ENCODE assay signal across 1 cellular context in the genomic region with DNA sequence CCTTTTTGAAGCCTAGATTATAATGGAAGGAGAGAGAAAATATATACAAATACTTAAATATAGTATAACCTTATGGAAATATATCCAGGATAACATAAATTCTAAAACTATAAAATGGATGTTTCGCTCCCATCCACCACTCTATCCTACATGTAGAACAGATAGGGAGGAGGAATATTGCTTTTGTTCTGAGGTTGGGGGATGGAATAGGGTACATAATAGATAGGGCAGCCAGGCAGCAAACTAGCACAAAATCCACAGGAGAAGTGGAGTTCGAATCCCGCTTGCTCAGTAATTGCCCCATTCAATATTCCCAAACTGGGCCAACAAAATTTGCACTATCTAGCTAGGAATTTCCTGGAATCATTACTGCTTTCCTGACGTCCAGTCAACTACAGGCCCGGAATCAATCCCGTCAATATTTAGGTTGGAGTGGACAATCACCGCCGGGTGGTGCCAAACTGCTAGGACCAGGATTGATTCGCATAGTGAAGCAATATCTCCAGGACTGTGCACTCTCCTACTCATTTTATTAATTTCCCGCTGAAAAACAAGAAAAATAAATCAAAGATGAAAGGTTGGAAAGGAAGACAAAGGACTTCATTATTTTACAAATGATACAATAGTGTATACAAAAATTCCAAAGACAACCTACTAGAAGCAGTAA.
TF ChIP-seq lines count a peak whose summit lies in the region.

No MANE protein-coding gene starts in this region.

TF ChIP-seq in WTC11, 78 proteins besides CTCF, POLR2A, EP300 and RAD21 (continued from another document):
- TF ChIP-seq ATF2 (CRISPR knock-in tag; IDR thresholded peaks at IDR 0.05; ENCODE audit: borderline replicate concordance, low read depth) (no peak), TP53 (CRISPR knock-in tag; IDR thresholded peaks at IDR 0.05) (no peak), HMGXB4 (CRISPR knock-in tag; IDR thresholded peaks at IDR 0.05) (no peak), AFF4 (CRISPR knock-in tag; IDR thresholded peaks at IDR 0.05; ENCODE audit: borderline replicate concordance) (no peak), TCF7 (CRISPR knock-in tag; IDR thresholded peaks at IDR 0.05; ENCODE audit: low read depth) (no peak)
- TF ChIP-seq, protein P1, sequence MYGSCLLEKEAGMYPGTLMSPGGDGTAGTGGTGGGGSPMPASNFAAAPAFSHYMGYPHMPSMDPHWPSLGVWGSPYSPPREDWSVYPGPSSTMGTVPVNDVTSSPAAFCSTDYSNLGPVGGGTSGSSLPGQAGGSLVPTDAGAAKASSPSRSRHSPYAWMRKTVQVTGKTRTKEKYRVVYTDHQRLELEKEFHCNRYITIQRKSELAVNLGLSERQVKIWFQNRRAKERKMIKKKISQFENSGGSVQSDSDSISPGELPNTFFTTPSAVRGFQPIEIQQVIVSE (CRISPR knock-in tag; IDR thresholded peaks at IDR 0.05; ENCODE audit: borderline replicate concordance): no peak
